Comparison of ENCODE assay signal across 8 cellular contexts in the genomic region with DNA sequence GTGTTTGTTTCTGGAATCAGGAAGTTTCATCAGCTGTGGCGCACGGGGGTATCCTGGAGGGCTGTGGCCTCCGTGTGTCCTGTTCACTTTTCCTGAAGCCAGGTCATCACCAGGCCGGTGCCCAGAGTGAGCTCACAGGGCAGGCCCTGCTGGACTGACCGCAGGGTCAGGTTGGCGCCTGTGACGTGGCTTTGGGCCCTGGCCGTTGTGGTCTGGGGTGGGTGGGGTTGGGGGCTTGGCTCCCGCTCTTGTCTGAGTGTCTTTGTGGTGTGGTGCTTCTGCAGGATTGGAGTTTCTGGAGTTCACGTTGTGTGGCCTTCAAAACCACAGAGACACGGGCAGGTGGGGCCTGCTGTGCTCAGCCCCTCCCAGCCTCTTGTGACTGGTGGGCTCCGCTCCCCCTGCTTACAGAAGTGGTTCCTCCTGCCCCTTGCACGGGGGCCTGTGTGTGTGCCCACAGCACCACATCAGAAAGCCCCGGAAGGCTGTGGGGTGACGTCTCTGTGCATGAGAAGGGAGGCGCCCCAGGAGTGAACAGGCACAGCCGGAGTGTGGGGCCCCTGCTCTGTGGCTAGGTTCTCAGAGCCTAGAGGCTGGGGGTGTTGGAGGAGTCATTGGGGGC. TPM values are rescaled to one million over a fixed set of nuclear protein-coding genes. Genes with fewer than 3 reads are reported as not detected.
A peak's percentile ranks its signal among the peaks of the same experiment; 100 is the strongest.
DNase-seq lines count a peak whose midpoint lies in the region; ATAC-seq and TF ChIP-seq lines count a peak whose summit lies in the region.

No MANE protein-coding gene starts in this region.

- H3K4me3 ChIP-seq in esophagus muscularis mucosa = no peak overlapping the region

- H3K4me3 Mint-ChIP-seq in stimulated activated memory B cell treated with anti-CD40 and anti-IgM and Interleukin-4, amounts not matched to agents 10 μg/mL and 1 μg/mL and 100 μg/mL, for 72 hours = peak overlapping the region; percentile 54

- H3K36me3 ChIP-seq in esophagus muscularis mucosa = no peaks in the 10 kb centered on the region

- H3K27me3 Mint-ChIP-seq in stimulated activated memory B cell treated with anti-CD40 and anti-IgM and Interleukin-4, amounts not matched to agents 10 μg/mL and 1 μg/mL and 100 μg/mL, for 72 hours = peaks cover 24% of the 10 kb centered on the region

- H3K27ac Mint-ChIP-seq in stimulated activated memory B cell treated with anti-CD40 and anti-IgM and Interleukin-4, amounts not matched to agents 10 μg/mL and 1 μg/mL and 100 μg/mL, for 72 hours = peak overlapping the region; percentile 66

- TF ChIP-seq CTCF in esophagus muscularis mucosa (IDR thresholded peaks at IDR 0.05) = no peak

- peaks cover 36% of the 10 kb centered on the region for H3K4me1 Mint-ChIP-seq in stimulated activated memory B cell treated with anti-CD40 and anti-IgM and Interleukin-4, amounts not matched to agents 10 μg/mL and 1 μg/mL and 100 μg/mL, for 72 hours

- H3K9me3 Mint-ChIP-seq in stimulated activated memory B cell treated with anti-CD40 and anti-IgM and Interleukin-4, amounts not matched to agents 10 μg/mL and 1 μg/mL and 100 μg/mL, for 72 hours = peaks cover 3% of the 10 kb centered on the region

- peak; percentile 37 for ATAC-seq in HG03558 (IDR thresholded peaks at IDR 0.05; ENCODE audit: extremely low read depth, unreplicated experiment)
- ATAC-seq in stimulated activated memory B cell treated with anti-CD40 and anti-IgM and Interleukin-4, amounts not matched to agents 10 μg/mL and 1 μg/mL and 100 μg/mL, for 72 hours = peak; percentile 82

- peaks cover 0 to 6% (median 5%) of the 10 kb centered on the region in 4 donors for H3K9me3 ChIP-seq in esophagus muscularis mucosa

- H3K27me3 ChIP-seq in esophagus muscularis mucosa = no peaks in the 10 kb centered on the region

- no peak overlapping the region for H3K27ac ChIP-seq in esophagus muscularis mucosa (replicated peaks in 1 of 4)

- no peaks in the 10 kb centered on the region for H3K36me3 Mint-ChIP-seq in stimulated activated memory B cell treated with anti-CD40 and anti-IgM and Interleukin-4, amounts not matched to agents 10 μg/mL and 1 μg/mL and 100 μg/mL, for 72 hours

- TF ChIP-seq POLR2A in esophagus muscularis mucosa (IDR thresholded peaks at IDR 0.05; ENCODE audit: low read depth) = no peak

- 82% methylated on average over 17 of the region's 17 CpGs for WGBS in esophagus muscularis mucosa

- H3K4me1 ChIP-seq in esophagus muscularis mucosa = peaks cover 34 to 77% (median 61%) of the 10 kb centered on the region in 4 donors

- no peak for TF ChIP-seq EP300 in esophagus muscularis mucosa (IDR thresholded peaks at IDR 0.05)

- intact Hi-C loops in esophagus muscularis mucosa (cut with DNase I) = no loop called here

- DNase-seq in activated CD8-positive, alpha-beta memory T cell treated with anti-CD3 and anti-CD28 coated beads, Interleukin-2, amount 50 U/mL, for 24 hours (ENCODE audit: extremely low read depth) = peak; percentile 49
- DNase-seq in islet precursor cell (peak; percentile 40), cerebellar nuclear complex (lab: John Stamatoyannopoulos, UW) (no peak), OCI-M2 (lab: John Stamatoyannopoulos, UW; ENCODE audit: unreplicated experiment) (no peak), esophagus muscularis mucosa (ENCODE audit: extremely low spot score) (no peak), cerebellar cortex (ENCODE audit: low spot score) (no peak)

RNA-seq across cellular contexts. Expression of gene RGS12, which starts 9.5 kb away (rescaled TPM):
- 10 to 100 TPM; 16.2 to 23.0 (median 19.2) TPM for total RNA-seq in esophagus muscularis mucosa

RNA-seq across cellular contexts. Expression of gene MSANTD1, which starts 53.3 kb away (rescaled TPM):
- under 1 TPM; 0.06 to 0.83 (median 0.40) TPM for total RNA-seq in esophagus muscularis mucosa

Comparison
In these comparisons a context has a peak if more than half of its experiments do, and no peak if none do; other contexts are left out.
1. DNase-seq: peak in activated CD8-positive, alpha-beta memory T cell treated with anti-CD3 and anti-CD28 coated beads, Interleukin-2, amount 50 U/mL, for 24 hours (single experiment) and islet precursor cell (single experiment); none in cerebellar nuclear complex (0 of 2), OCI-M2 (single experiment), esophagus muscularis mucosa (single experiment) and cerebellar cortex (single experiment).